19 cellular contexts compared by ENCODE assay signal in genomic region chr20:16551601-16552419, GRCh38. TPM values are rescaled to one million over a fixed set of nuclear protein-coding genes. Genes with fewer than 3 reads are reported as not detected.
A peak's percentile ranks its signal among the peaks of the same experiment; 100 is the strongest.
DNase-seq lines count a peak whose midpoint lies in the region; ATAC-seq and TF ChIP-seq lines count a peak whose summit lies in the region.
"Had no signal": no experiment of that assay in that cellular context is flagged by ENCODE, and none has a peak within 500 bp of the region (broad histone marks: within the 10 kb centered on the region; RNA-seq: fewer than 3 reads in every experiment).

No MANE protein-coding gene starts in this region.

- peak overlapping the region; percentile 48 for H3K27ac Mint-ChIP-seq in glutamatergic neuron (ENCODE audit: unreplicated experiment)
- H3K27ac Mint-ChIP-seq: CD4-positive, alpha-beta T cell had no signal

- ATAC-seq in Right ventricle myocardium inferior (peak; percentile 12), GM21723 (IDR thresholded peaks at IDR 0.05; ENCODE audit: unreplicated experiment) (no peak), GM21825 (IDR thresholded peaks at IDR 0.05; ENCODE audit: unreplicated experiment) (no peak)

- no peak overlapping the region for H3K4me3 ChIP-seq in right atrium auricular region
- H3K4me3 ChIP-seq: HAP-1, PC-9, SJSA1 had no signal

- peak overlapping the region; percentile 20 for H3K4me3 Mint-ChIP-seq in glutamatergic neuron (ENCODE audit: unreplicated experiment)
- H3K4me3 Mint-ChIP-seq: CD4-positive, alpha-beta T cell had no signal

- H3K36me3 ChIP-seq in right atrium auricular region: no peaks in the 10 kb centered on the region
- H3K36me3 ChIP-seq: HAP-1, SJSA1 had no signal

- no peak for TF ChIP-seq CTCF in right atrium auricular region (IDR thresholded peaks at IDR 0.05)
- TF ChIP-seq CTCF in glutamatergic neuron (IDR thresholded peaks at IDR 0.05; ENCODE audit: partially characterized antibody, unreplicated experiment): no peak
- no peak for TF ChIP-seq CTCF in GM13976 (IDR thresholded peaks at IDR 0.05; ENCODE audit: borderline replicate concordance, control extremely low read depth, extremely low read depth, insufficient read depth, missing control alignments)

- DNase-seq in Right ventricle myocardium inferior (ENCODE audit: missing footprints) (no peak), right atrium auricular region (ENCODE audit: low spot score) (no peak), NCI-H2227 (lab: John Stamatoyannopoulos, UW; ENCODE audit: unreplicated experiment) (peak; percentile 50), glutamatergic neuron (no peak), pons (ENCODE audit: low spot score) (peak; percentile 50), GM13976 (ENCODE audit: low spot score) (no peak)
- DNase-seq: CD4-positive, alpha-beta T cell; EL; KBM-7; NCI-H1092; NCI-H1694; NCI-H69; SW 1271 had no signal

- in situ Hi-C loops in GM13976 (cut with MboI; ENCODE audit: low sequenced_read_pairs, unreplicated experiment): no loop called here

- H3K27ac ChIP-seq in right atrium auricular region: no peak overlapping the region
- H3K27ac ChIP-seq: HL-60, PC-9, SJSA1 had no signal

- H3K9me3 Mint-ChIP-seq in glutamatergic neuron (ENCODE audit: unreplicated experiment): peaks cover 8% of the 10 kb centered on the region
- H3K9me3 Mint-ChIP-seq: CD4-positive, alpha-beta T cell had no signal

- H3K36me3 Mint-ChIP-seq in glutamatergic neuron (ENCODE audit: unreplicated experiment): peaks cover 12% of the 10 kb centered on the region

- peaks cover 11% of the 10 kb centered on the region for H3K27me3 Mint-ChIP-seq in glutamatergic neuron (ENCODE audit: unreplicated experiment)
- H3K27me3 Mint-ChIP-seq: CD4-positive, alpha-beta T cell had no signal

- H3K27me3 ChIP-seq in right atrium auricular region: no peaks in the 10 kb centered on the region
- H3K27me3 ChIP-seq: SJSA1 had no signal

- H3K9me3 ChIP-seq in right atrium auricular region: no peaks in the 10 kb centered on the region
- H3K9me3 ChIP-seq: HAP-1, SJSA1 had no signal

- intact Hi-C loops in Right ventricle myocardium inferior (cut with DNase I): no loop called here

- H3K4me1 Mint-ChIP-seq in glutamatergic neuron (ENCODE audit: low read depth, unreplicated experiment): peaks cover 39% of the 10 kb centered on the region

- H3K4me1 ChIP-seq in right atrium auricular region: peaks cover 0 to 22% of the 10 kb centered on the region in 2 donors
- H3K4me1 ChIP-seq: HAP-1, SJSA1 had no signal

RNA-seq across cellular contexts. Expression of gene KIF16B, which starts 21.4 kb away (rescaled TPM):
- total RNA-seq in Right ventricle myocardium inferior: 18.4 TPM
- total RNA-seq in right atrium auricular region: 10 to 100 TPM; 11.2 to 23.0 TPM
- 27.0 TPM for total RNA-seq in glutamatergic neuron (ENCODE audit: unreplicated experiment)

Comparison
In these comparisons a context has a peak if more than half of its experiments do, and no peak if none do; other contexts are left out.
1. DNase-seq: peak in NCI-H2227 (single experiment) and pons (single experiment); none in Right ventricle myocardium inferior (single experiment), right atrium auricular region (single experiment), glutamatergic neuron (single experiment) and GM13976 (single experiment).